ENCODE assay signal across 8 cellular contexts in genomic region chr5:37738057-37738691, GRCh38.
DNase-seq lines count a peak whose midpoint lies in the region; ATAC-seq, FAIRE-seq and TF ChIP-seq lines count a peak whose summit lies in the region.

No MANE protein-coding gene starts in this region.

- no peak for TF ChIP-seq POLR2A in GM12891 (IDR thresholded peaks at IDR 0.05; ENCODE audit: low read depth, low read length)

- DNase-seq in DMS79 (lab: John Stamatoyannopoulos, UW) (peak; percentile 76), RPMI7951 (ENCODE audit: low read depth) (peak; percentile 96), fibroblast of gingiva (ENCODE audit: low read depth) (peak; percentile 95), stromal cell of bone marrow (ENCODE audit: low read depth) (peak; percentile 94), GM12891 (ENCODE audit: insufficient read length, low spot score) (no peak), NCI-H187 treated with DMSO at 0.1 percent for 48 hours (lab: John Stamatoyannopoulos, UW) (no peak)

- peak; percentile 78 for ATAC-seq in GM19438 (IDR thresholded peaks at IDR 0.05; ENCODE audit: low read depth, unreplicated experiment)
- ATAC-seq in HG03457 (IDR thresholded peaks at IDR 0.05; ENCODE audit: unreplicated experiment), result peak; percentile 65

- no peak for FAIRE-seq in GM12891 (lab: Jason Lieb, UNC)

TF ChIP-seq in GM12891, 5 proteins besides CTCF, POLR2A, EP300 and RAD21:
- TF ChIP-seq TAF1 (IDR thresholded peaks at IDR 0.05; ENCODE audit: low read depth, low read length) (no peak), POU2F2 (IDR thresholded peaks at IDR 0.05; ENCODE audit: low read depth, low read length) (no peak), POLR2AphosphoS5 (IDR thresholded peaks at IDR 0.05; ENCODE audit: low read depth, low read length) (no peak), SPI1 (IDR thresholded peaks at IDR 0.05; ENCODE audit: low read depth, low read length) (no peak), PAX5 (IDR thresholded peaks at IDR 0.05; ENCODE audit: insufficient read depth, low read length, severe bottlenecking) (no peak)
TF ChIP-seq in GM12891: peak in this region for 0.

Comparison
In these comparisons a context has a peak if more than half of its experiments do, and no peak if none do; other contexts are left out.
1. DNase-seq: peak in DMS79 (single experiment), RPMI7951 (single experiment), fibroblast of gingiva (single experiment) and stromal cell of bone marrow (single experiment); none in GM12891 (single experiment) and NCI-H187 treated with DMSO at 0.1 percent for 48 hours (single experiment).